15 cellular contexts compared by ENCODE assay signal in genomic region chr10:29908977-29909376, GRCh38.
DNase-seq lines count a peak whose midpoint lies in the region; ATAC-seq and TF ChIP-seq lines count a peak whose summit lies in the region.
"Had no signal": no experiment of that assay in that cellular context is flagged by ENCODE, and none has a peak within 500 bp of the region (broad histone marks: within the 10 kb centered on the region; RNA-seq: fewer than 3 reads in every experiment).

No MANE protein-coding gene starts in this region.

- H3K4me1 Mint-ChIP-seq in mesothelial cell of epicardium = peaks cover 5% of the 10 kb centered on the region

- peak overlapping the region; percentile 60 for H3K27ac Mint-ChIP-seq in mesothelial cell of epicardium
- H3K27ac Mint-ChIP-seq: dendritic cell treated with granulocyte-macrophage colony-stimulating factor and Interleukin-4, amounts not matched to agents 40 ng/mL and 50 ng/mL, for 4 days; T-helper 2 cell treated with Interferon-gamma antibody and Interleukin-4, amounts not matched to agents 5 μg/mL and 100 μg/mL, for 36 hours had no signal

- intact Hi-C loops in left lung (cut with DNase I) = no loop called here
- intact Hi-C loops in esophagus muscularis mucosa (cut with DNase I) = no loop called here

- TF ChIP-seq CTCF in mesothelial cell of epicardium (IDR thresholded peaks at IDR 0.05; ENCODE audit: unreplicated experiment) = no peak
- no peak for TF ChIP-seq CTCF in left lung (IDR thresholded peaks at IDR 0.05)
- TF ChIP-seq CTCF in esophagus muscularis mucosa (IDR thresholded peaks at IDR 0.05) = no peak

- no peak for ATAC-seq in left lung
- ATAC-seq: A549 had no signal

- no peak overlapping the region for H3K27ac ChIP-seq in left lung
- H3K27ac ChIP-seq in esophagus muscularis mucosa (replicated peaks in 1 of 4) = no peak overlapping the region
- H3K27ac ChIP-seq: A549, ascending aorta, testis had no signal

- 71% methylated on average over 6 of the region's 6 CpGs for WGBS in esophagus muscularis mucosa

- H3K36me3 Mint-ChIP-seq in mesothelial cell of epicardium = peaks cover 3% of the 10 kb centered on the region

- no peaks in the 10 kb centered on the region for H3K27me3 Mint-ChIP-seq in mesothelial cell of epicardium (ENCODE audit: low read depth)

- H3K4me3 ChIP-seq in left lung (no peak overlapping the region), esophagus muscularis mucosa (no peak overlapping the region)
- H3K4me3 ChIP-seq: A549, ascending aorta, testis had no signal

- DNase-seq in NCI-H748 (lab: John Stamatoyannopoulos, UW; ENCODE audit: unreplicated experiment) (peak; percentile 18), NCI-H748 treated with DMSO at 0.1 percent for 48 hours (lab: John Stamatoyannopoulos, UW) (no peak), NCI-H2081 (lab: John Stamatoyannopoulos, UW) (peak; percentile 70 to 83), mesothelial cell of epicardium (ENCODE audit: low spot score in 2 of 2, unreplicated experiment in 2 of 2) (no peak), left lung (no peak), NCI-H1105 (lab: John Stamatoyannopoulos, UW) (no peak), esophagus muscularis mucosa (ENCODE audit: extremely low spot score) (no peak)
- peak; percentile 6 for DNase-seq in activated naive CD4-positive, alpha-beta T cell treated with Interleukin-2 at 50 U/mL for 16 hours
- DNase-seq: HCEC 1CT, mesendoderm, testis had no signal

- H3K9me3 ChIP-seq in left lung (no peaks in the 10 kb centered on the region), esophagus muscularis mucosa (no peaks in the 10 kb centered on the region)
- H3K9me3 ChIP-seq: ascending aorta, testis had no signal

- no peak overlapping the region for H3K4me3 Mint-ChIP-seq in mesothelial cell of epicardium
- H3K4me3 Mint-ChIP-seq: dendritic cell treated with granulocyte-macrophage colony-stimulating factor and Interleukin-4, amounts not matched to agents 40 ng/mL and 50 ng/mL, for 4 days; T-helper 2 cell treated with Interferon-gamma antibody and Interleukin-4, amounts not matched to agents 5 μg/mL and 100 μg/mL, for 36 hours had no signal

- H3K9me3 Mint-ChIP-seq in mesothelial cell of epicardium = peaks cover 8% of the 10 kb centered on the region
- H3K9me3 Mint-ChIP-seq: dendritic cell treated with granulocyte-macrophage colony-stimulating factor and Interleukin-4, amounts not matched to agents 40 ng/mL and 50 ng/mL, for 4 days; T-helper 2 cell treated with Interferon-gamma antibody and Interleukin-4, amounts not matched to agents 5 μg/mL and 100 μg/mL, for 36 hours had no signal

- no peak for TF ChIP-seq EP300 in esophagus muscularis mucosa (IDR thresholded peaks at IDR 0.05)

- no peaks in the 10 kb centered on the region for H3K4me1 ChIP-seq in left lung
- H3K4me1 ChIP-seq in esophagus muscularis mucosa = peaks cover 0 to under 1% (median 0%) of the 10 kb centered on the region in 4 donors
- H3K4me1 ChIP-seq: A549, ascending aorta, testis had no signal

- H3K27me3 ChIP-seq in left lung (no peaks in the 10 kb centered on the region), esophagus muscularis mucosa (no peaks in the 10 kb centered on the region)
- H3K27me3 ChIP-seq: ascending aorta, testis had no signal

- no peak for TF ChIP-seq POLR2A in esophagus muscularis mucosa (IDR thresholded peaks at IDR 0.05; ENCODE audit: low read depth)

- H3K36me3 ChIP-seq in left lung = no peaks in the 10 kb centered on the region
- no peaks in the 10 kb centered on the region for H3K36me3 ChIP-seq in esophagus muscularis mucosa
- H3K36me3 ChIP-seq: ascending aorta had no signal

Comparison
In these comparisons a context has a peak if more than half of its experiments do, and no peak if none do; other contexts are left out.
1. DNase-seq: peak in NCI-H748 (single experiment), NCI-H2081 (2 of 2) and activated naive CD4-positive, alpha-beta T cell treated with Interleukin-2 at 50 U/mL for 16 hours (single experiment); none in NCI-H748 treated with DMSO at 0.1 percent for 48 hours (single experiment), mesothelial cell of epicardium (0 of 2), left lung (0 of 2), NCI-H1105 (single experiment) and esophagus muscularis mucosa (single experiment).